In genomic region chr4:212438-213174, GRCh38 we compare ENCODE assay signal across 8 cellular contexts.
DNase-seq lines count a peak whose midpoint lies in the region; ATAC-seq, FAIRE-seq and TF ChIP-seq lines count a peak whose summit lies in the region.

No MANE protein-coding gene starts in this region.

- H3K36me3 ChIP-seq in duodenal mucosa (ENCODE audit: control insufficient read depth in 1 of 2, insufficient read depth in 2 of 2, low read length in 2 of 2) (no peaks in the 10 kb centered on the region), spleen (no peaks in the 10 kb centered on the region)

- 12 to 26% (median 22%) methylated on average over 22 to 57 of the region's 57 CpGs for WGBS in spleen, 5 donors

- H3K4me1 Mint-ChIP-seq in stimulated activated effector memory CD8-positive, alpha-beta T cell treated with anti-CD3 and anti-CD28 coated beads, Interleukin-12 subunit alpha, Interleukin-12 subunit beta, amount 100 ng/mL, for 72 hours: peaks cover 15% of the 10 kb centered on the region

- H3K9me3 ChIP-seq in duodenal mucosa (ENCODE audit: control insufficient read depth in 1 of 2, low read length in 2 of 2) (peaks cover 12 to 25% of the 10 kb centered on the region in 2 donors), spleen (peaks cover 0 to 95% (median 84%) of the 10 kb centered on the region in 8 donors)

- no peak overlapping the region for H3K27ac Mint-ChIP-seq in stimulated activated effector memory CD8-positive, alpha-beta T cell treated with anti-CD3 and anti-CD28 coated beads, Interleukin-12 subunit alpha, Interleukin-12 subunit beta, amount 100 ng/mL, for 72 hours

- H3K9me3 Mint-ChIP-seq in stimulated activated effector memory CD8-positive, alpha-beta T cell treated with anti-CD3 and anti-CD28 coated beads, Interleukin-12 subunit alpha, Interleukin-12 subunit beta, amount 100 ng/mL, for 72 hours: peaks cover 23% of the 10 kb centered on the region

- TF ChIP-seq CTCF in spleen (IDR thresholded peaks at IDR 0.05 in 8 of 11, conservative IDR thresholded peaks at IDR 0.05 in 3 of 11): no peak

- peak overlapping the region in 1 of 2 donors; percentile 43 for H3K9ac ChIP-seq in duodenal mucosa (ENCODE audit: low read depth in 1 of 2, low read length in 2 of 2)

- H3K27me3 ChIP-seq in duodenal mucosa (ENCODE audit: control insufficient read depth in 1 of 2, insufficient read depth in 2 of 2, low read length in 2 of 2) (no peaks in the 10 kb centered on the region), spleen (replicated peaks in 1 of 7) (peaks cover 0 to 8% (median 0%) of the 10 kb centered on the region in 7 donors)

- H3K4me3 Mint-ChIP-seq in stimulated activated effector memory CD8-positive, alpha-beta T cell treated with anti-CD3 and anti-CD28 coated beads, Interleukin-12 subunit alpha, Interleukin-12 subunit beta, amount 100 ng/mL, for 72 hours: no peak overlapping the region

- intact Hi-C loops in spleen (cut with DNase I; ENCODE audit: low total_unique reads): no loop called here

- H3K4me1 ChIP-seq in duodenal mucosa (ENCODE audit: control insufficient read depth in 1 of 2, insufficient read depth in 2 of 2, low read length in 2 of 2) (no peaks in the 10 kb centered on the region), spleen (peaks cover 0 to 30% (median 9%) of the 10 kb centered on the region in 6 donors)

- no peak for FAIRE-seq in H54 (lab: Jason Lieb, UNC)

- H3K36me3 Mint-ChIP-seq in stimulated activated effector memory CD8-positive, alpha-beta T cell treated with anti-CD3 and anti-CD28 coated beads, Interleukin-12 subunit alpha, Interleukin-12 subunit beta, amount 100 ng/mL, for 72 hours: no peaks in the 10 kb centered on the region

- H3K4me3 ChIP-seq in duodenal mucosa (ENCODE audit: low read depth in 1 of 2, low read length in 2 of 2) (peak overlapping the region; percentile 40 to 61), spleen (peak overlapping the region; percentile 18 to 71 (median 44))

- H3K27ac ChIP-seq in duodenal mucosa (ENCODE audit: low read depth, low read length) (no peak overlapping the region), spleen (peak overlapping the region; percentile 39 to 84 (median 72))

- TF ChIP-seq POLR2A in spleen (IDR thresholded peaks at IDR 0.05) (peak in 1 of 3 donors; percentile 38), H54 (IDR thresholded peaks at IDR 0.05; ENCODE audit: low read depth, low read length) (no peak)

- no peak for ATAC-seq in HG03442 (IDR thresholded peaks at IDR 0.05; ENCODE audit: unreplicated experiment)
- ATAC-seq in stimulated activated effector memory CD8-positive, alpha-beta T cell treated with anti-CD3 and anti-CD28 coated beads, Interleukin-12 subunit alpha, Interleukin-12 subunit beta, amount 100 ng/mL, for 72 hours: no peak

- DNase-seq in NCI-H2227 treated with DMSO at 0.1 percent for 48 hours (lab: John Stamatoyannopoulos, UW): peak; percentile 82
- peak; percentile 96 for DNase-seq in left kidney (ENCODE audit: low read depth, low spot score)
- DNase-seq in spleen: peak; percentile 77
- DNase-seq in H54 (ENCODE audit: insufficient read length, low spot score): no peak
- no peak for DNase-seq in stimulated activated effector memory CD8-positive, alpha-beta T cell treated with anti-CD3 and anti-CD28 coated beads, Interleukin-12 subunit alpha, Interleukin-12 subunit beta, amount 100 ng/mL, for 72 hours (ENCODE audit: low spot score in 2 of 2)
- no peak for DNase-seq in NCI-H345 (lab: John Stamatoyannopoulos, UW)

Comparison
In these comparisons a context has a peak if more than half of its experiments do, and no peak if none do; other contexts are left out.
1. DNase-seq: peak in NCI-H2227 treated with DMSO at 0.1 percent for 48 hours (single experiment), left kidney (single experiment) and spleen (single experiment); none in H54 (single experiment), stimulated activated effector memory CD8-positive, alpha-beta T cell treated with anti-CD3 and anti-CD28 coated beads, Interleukin-12 subunit alpha, Interleukin-12 subunit beta, amount 100 ng/mL, for 72 hours (0 of 2) and NCI-H345 (single experiment).